In the genomic region with DNA sequence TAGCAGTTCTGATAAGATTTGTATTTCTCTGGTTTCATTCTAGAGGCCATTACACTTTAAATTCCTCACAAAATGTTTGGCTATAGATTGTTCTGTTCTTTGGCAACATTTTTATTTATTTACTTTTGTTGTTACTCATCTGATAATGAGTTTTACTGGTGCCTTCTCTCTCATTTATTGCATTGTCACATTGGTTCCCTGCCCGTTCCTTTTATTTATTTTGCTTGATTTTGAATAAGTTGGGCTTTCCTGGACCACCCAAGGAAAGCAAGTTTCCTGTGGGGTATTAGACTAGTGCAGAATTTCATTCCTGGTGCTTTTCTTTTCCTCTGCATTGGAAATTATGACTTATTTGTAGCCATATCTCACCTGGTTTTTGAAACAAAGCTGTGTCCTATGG, we compare ENCODE assay signal across 19 cellular contexts.
DNase-seq lines count a peak whose midpoint lies in the region; ATAC-seq and TF ChIP-seq lines count a peak whose summit lies in the region.
"Had no signal": no experiment of that assay in that cellular context is flagged by ENCODE, and none has a peak within 500 bp of the region (broad histone marks: within the 10 kb centered on the region; RNA-seq: fewer than 3 reads in every experiment).

No MANE protein-coding gene starts in this region.

- peaks cover 22% of the 10 kb centered on the region for H3K4me1 ChIP-seq in SJSA1 (replicated peaks)

- no peaks in the 10 kb centered on the region for H3K27me3 ChIP-seq in SJSA1 (replicated peaks)

- no peak for ATAC-seq in HG03045 (IDR thresholded peaks at IDR 0.05; ENCODE audit: unreplicated experiment)
- ATAC-seq in GM21423 (IDR thresholded peaks at IDR 0.05; ENCODE audit: unreplicated experiment): no peak
- ATAC-seq: GM12878, GM23338, HCT116 had no signal

- H3K4me3 ChIP-seq in LNCaP clone FGC (ENCODE audit: low read depth, low read length): no peak overlapping the region
- no peak overlapping the region for H3K4me3 ChIP-seq in SJSA1
- H3K4me3 ChIP-seq: GM12878, GM23338 had no signal

- TF ChIP-seq CTCF in LNCaP clone FGC (IDR thresholded peaks at IDR 0.05; ENCODE audit: control insufficient read depth, extremely low read depth, insufficient read depth): no peak

- no peaks in the 10 kb centered on the region for H3K36me3 ChIP-seq in SJSA1

- peak; percentile 35 for DNase-seq in NCI-H748 (lab: John Stamatoyannopoulos, UW; ENCODE audit: unreplicated experiment)
- DNase-seq in NCI-H748 treated with DMSO at 0.1 percent for 48 hours (lab: John Stamatoyannopoulos, UW): no peak
- DNase-seq in DMS53 (lab: John Stamatoyannopoulos, UW): peak; percentile 41
- DNase-seq in LNCaP clone FGC (ENCODE audit: low read depth): peak; percentile 60
- peak; percentile 62 to 89 for DNase-seq in SJSA1 (ENCODE audit: low read depth in 1 of 2, low spot score in 2 of 2)
- no peak for DNase-seq in UCSD-AML1 (lab: John Stamatoyannopoulos, UW; ENCODE audit: unreplicated experiment)
- DNase-seq: Calu3; CD4-positive, alpha-beta memory T cell; COR-L47; DMS79; EL; GDM1; H9; HFFc6 had no signal

- H3K9me3 ChIP-seq in SJSA1 (replicated peaks): no peaks in the 10 kb centered on the region

- H3K27ac ChIP-seq in SJSA1: peak overlapping the region; percentile 34

Comparison
In these comparisons a context has a peak if more than half of its experiments do, and no peak if none do; other contexts are left out.
1. DNase-seq: peak in NCI-H748 (single experiment), DMS53 (single experiment), LNCaP clone FGC (single experiment) and SJSA1 (2 of 2); none in NCI-H748 treated with DMSO at 0.1 percent for 48 hours (single experiment) and UCSD-AML1 (single experiment).